ENCODE assay signal across 22 cellular contexts in the genomic region with DNA sequence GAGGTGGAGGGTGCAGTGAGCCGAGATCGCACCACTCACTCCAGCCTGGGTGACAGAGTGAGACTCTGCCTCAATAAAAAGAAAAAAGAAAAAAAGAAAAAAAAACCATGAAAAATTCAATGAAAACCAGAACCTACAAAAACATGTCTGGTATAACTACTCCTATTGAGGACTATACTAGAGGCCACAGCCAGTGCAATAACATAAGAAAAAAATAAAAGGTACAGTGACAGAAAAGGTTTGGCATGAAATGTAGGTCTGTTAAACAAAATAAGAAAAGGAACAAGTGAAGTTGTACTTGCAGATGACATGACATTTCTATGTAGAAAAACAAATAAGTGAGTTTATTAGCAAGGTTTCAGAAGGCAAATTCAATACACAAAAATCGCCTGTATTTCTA. TPM values are rescaled to one million over a fixed set of nuclear protein-coding genes. Genes with fewer than 3 reads are reported as not detected.
DNase-seq lines count a peak whose midpoint lies in the region; ATAC-seq, FAIRE-seq and TF ChIP-seq lines count a peak whose summit lies in the region.
"Had no signal": no experiment of that assay in that cellular context is flagged by ENCODE, and none has a peak within 500 bp of the region (broad histone marks: within the 10 kb centered on the region; RNA-seq: fewer than 3 reads in every experiment).

No MANE protein-coding gene starts in this region.

- H3K79me2 ChIP-seq in HepG2 (ENCODE audit: insufficient read depth, low read length) (peaks cover 76% of the 10 kb centered on the region), H1 (ENCODE audit: control insufficient read depth in 1 of 2, insufficient read depth in 2 of 2, low read length in 2 of 2) (peaks cover 7 to 84% of the 10 kb centered on the region in 2 experiments), osteoblast (ENCODE audit: insufficient read depth, low read length) (peaks cover 95% of the 10 kb centered on the region)

- no peak overlapping the region for H3K4ac ChIP-seq in H1 (replicated peaks; ENCODE audit: insufficient read length, low read depth, low read length)

- peaks cover 8% of the 10 kb centered on the region for H3K36me3 Mint-ChIP-seq in T-helper 17 cell (ENCODE audit: low read depth)

- CTCF ChIA-PET in HepG2 (lab: Yijun Ruan, JAX; ENCODE audit: low intra/inter-chr PET ratio, low total read pairs) (no interaction called here), H1 (lab: Charles Lee; ENCODE audit: partially characterized antibody) (interaction anchor here (0.7 to 1.9 kb wide), 3 partner anchors 28 to 231 kb away, joined by 3 to 6 read pairs (median 4); no protein-coding TSS in a partner anchor)

- no peak overlapping the region for H2AK5ac ChIP-seq in H1 (ENCODE audit: low read depth, low read length)

- 98% methylated on average over 3 of the region's 3 CpGs for WGBS in HepG2 (ENCODE audit: low lambda C conversion rate)
- WGBS in right lobe of liver (ENCODE audit: insufficient coverage, low coverage, low lambda C conversion rate, missing lambda C conversion rate): 100% methylated on average over 3 of the region's 3 CpGs
- WGBS in H1 (ENCODE audit: extremely low coverage in 1 of 2, insufficient coverage in 1 of 2, insufficient read length in 1 of 2, insufficient replicate concordance in 2 of 2, low coverage in 1 of 2, low lambda C conversion rate in 2 of 2, missing lambda C conversion rate in 1 of 2), 2 experiments: 97% methylated on average over 3 of the region's 3 CpGs; no CpG with 5 or more reads in 1 of the 2 experiments

- TF ChIP-seq CTCF in HepG2 (CRISPR knock-in tag; IDR thresholded peaks at IDR 0.05): no peak
- no peak for TF ChIP-seq CTCF in right lobe of liver (IDR thresholded peaks at IDR 0.05)
- TF ChIP-seq CTCF in H1 (IDR thresholded peaks at IDR 0.05; ENCODE audit: control extremely low read depth in 1 of 3, insufficient read depth in 1 of 3, low read depth in 1 of 3, low read length in 3 of 3): no peak
- no peak for TF ChIP-seq CTCF in osteoblast (IDR thresholded peaks at IDR 0.05; ENCODE audit: extremely low read depth, low read depth, low read length)
- no peak for TF ChIP-seq CTCF in foreskin keratinocyte (conservative IDR thresholded peaks at IDR 0.05)

- H2BK120ac ChIP-seq in H1 (replicated peaks; ENCODE audit: low read depth, low read length): no peak overlapping the region

- H3K4me3 ChIP-seq in HepG2 (replicated peaks in 1 of 3; ENCODE audit: insufficient read depth in 1 of 3, low read depth in 2 of 3, low read length in 3 of 3) (no peak overlapping the region), right lobe of liver (no peak overlapping the region), H1 (ENCODE audit: extremely low read depth in 1 of 4, insufficient read depth in 2 of 4, low read depth in 3 of 4, low read length in 4 of 4) (no peak overlapping the region), osteoblast (ENCODE audit: insufficient read depth, low read length) (no peak overlapping the region)
- H3K4me3 ChIP-seq: BLaER1, GM23248 had no signal

- H2AFZ ChIP-seq in HepG2 (ENCODE audit: low read length) (no peak overlapping the region), H1 (ENCODE audit: low read length) (no peak overlapping the region), osteoblast (ENCODE audit: low read length) (no peak overlapping the region)
- H2AFZ ChIP-seq: GM23248 had no signal

- TF ChIP-seq EP300 in HepG2 (IDR thresholded peaks at IDR 0.05; ENCODE audit: low read depth in 2 of 2, low read length in 2 of 2): no peak
- no peak for TF ChIP-seq EP300 in HepG2 (CRISPR knock-in tag; IDR thresholded peaks at IDR 0.05; ENCODE audit: borderline replicate concordance)
- no peak for TF ChIP-seq EP300 in H1 (IDR thresholded peaks at IDR 0.05; ENCODE audit: borderline replicate concordance in 1 of 2, low read depth in 2 of 2, low read length in 2 of 2)

- TF ChIP-seq POLR2A in HepG2 (IDR thresholded peaks at IDR 0.05; ENCODE audit: insufficient read depth in 1 of 2, low read depth in 2 of 2, low read length in 2 of 2): no peak
- TF ChIP-seq POLR2A in right lobe of liver (IDR thresholded peaks at IDR 0.05): no peak
- TF ChIP-seq POLR2A in H1 (IDR thresholded peaks at IDR 0.05; ENCODE audit: control extremely low read depth in 1 of 2, low read depth in 2 of 2, low read length in 2 of 2): no peak

- TF ChIP-seq RAD21 in HepG2 (CRISPR knock-in tag; IDR thresholded peaks at IDR 0.05) (no peak), H1 (IDR thresholded peaks at IDR 0.05 in 1 of 2, conservative IDR thresholded peaks at IDR 0.05 in 1 of 2; ENCODE audit: low read depth in 2 of 2, low read length in 2 of 2) (no peak)

- H4K8ac ChIP-seq in H1 (ENCODE audit: extremely low read depth, insufficient read depth, low read length): 0 out of 2 replicates have a peak overlapping the region, but pooled peaks have one; percentile 25

- DNase-seq in HepG2 (ENCODE audit: low spot score): no peak
- no peak for DNase-seq in right lobe of liver
- no peak for DNase-seq in T-helper 17 cell
- no peak for DNase-seq in H1 (ENCODE audit: low read depth in 1 of 2, low spot score in 2 of 2)
- DNase-seq in osteoblast (ENCODE audit: insufficient read length, low spot score, missing footprints): peak; percentile 73
- DNase-seq in foreskin keratinocyte: no peak
- DNase-seq: Caco-2; CD4-positive, CD25-positive, alpha-beta regulatory T cell; CD8-positive, alpha-beta T cell; DMS153; DND-41; GM23248; H9; HFFc6 had no signal

- no peak overlapping the region for H3K56ac ChIP-seq in H1 (replicated peaks; ENCODE audit: insufficient read length, low read depth, low read length)

- peaks cover 9% of the 10 kb centered on the region for H3K4me1 Mint-ChIP-seq in T-helper 17 cell

- no peak overlapping the region for H3K4me2 ChIP-seq in HepG2 (ENCODE audit: low read depth, low read length)
- H3K4me2 ChIP-seq in H1 (ENCODE audit: insufficient read depth in 1 of 2, low read depth in 2 of 2, low read length in 2 of 2): no peak overlapping the region
- H3K4me2 ChIP-seq in osteoblast (ENCODE audit: insufficient read depth, low read length): no peak overlapping the region
- H3K4me2 ChIP-seq: BLaER1 had no signal

- peaks cover 1 to 20% of the 10 kb centered on the region in 2 experiments; a peak in 4 of 5 replicates for H3K36me3 ChIP-seq in HepG2 (replicated peaks in 1 of 2; ENCODE audit: control insufficient read depth in 1 of 2, insufficient read depth in 2 of 2, low read length in 2 of 2)
- peaks cover 0 to 14% (median under 1%) of the 10 kb centered on the region in 4 donors for H3K36me3 ChIP-seq in right lobe of liver
- H3K36me3 ChIP-seq in H1 (ENCODE audit: control insufficient read depth in 2 of 4, insufficient read depth in 4 of 4, low read length in 3 of 4): peaks cover 0 to 23% (median 13%) of the 10 kb centered on the region in 4 experiments; a peak in 5 of 8 replicates
- peaks cover 11% of the 10 kb centered on the region for H3K36me3 ChIP-seq in osteoblast (ENCODE audit: insufficient read depth, low read length)

- no peaks in the 10 kb centered on the region for H3K27me3 Mint-ChIP-seq in T-helper 17 cell
- H3K27me3 Mint-ChIP-seq: CD4-positive, CD25-positive, alpha-beta regulatory T cell had no signal

- FAIRE-seq in HepG2 (lab: Jason Lieb, UNC) (no peak), H1 (lab: Jason Lieb, UNC) (no peak)
- FAIRE-seq: G401.6, GM12892, GM19239 had no signal

- no peak overlapping the region for H2BK5ac ChIP-seq in H1 (ENCODE audit: low read depth, low read length)

- peaks cover 17% of the 10 kb centered on the region for H3K9me3 ChIP-seq in HepG2 (ENCODE audit: low read length)
- no peaks in the 10 kb centered on the region for H3K9me3 ChIP-seq in right lobe of liver
- H3K9me3 ChIP-seq in T-helper 17 cell (ENCODE audit: control insufficient read depth, low read length, poor library complexity, severe bottlenecking): no peaks in the 10 kb centered on the region
- no peaks in the 10 kb centered on the region for H3K9me3 ChIP-seq in H1 (ENCODE audit: insufficient read depth in 2 of 2, low read depth in 1 of 2, low read length in 1 of 2)
- H3K9me3 ChIP-seq in osteoblast (ENCODE audit: low read depth, low read length): peaks cover 2% of the 10 kb centered on the region

- no peak overlapping the region for H3K4me3 Mint-ChIP-seq in T-helper 17 cell
- H3K4me3 Mint-ChIP-seq: CD8-positive, alpha-beta T cell; H9; HFFc6 had no signal

- no peaks in the 10 kb centered on the region for H3K27me3 ChIP-seq in HepG2 (ENCODE audit: control insufficient read depth in 1 of 2, insufficient read depth in 2 of 2, low read length in 2 of 2)
- no peaks in the 10 kb centered on the region for H3K27me3 ChIP-seq in right lobe of liver
- H3K27me3 ChIP-seq in H1 (replicated peaks in 1 of 4; ENCODE audit: control insufficient read depth in 3 of 4, extremely low read depth in 1 of 4, insufficient read depth in 3 of 4, low read length in 3 of 4): no peaks in the 10 kb centered on the region
- no peaks in the 10 kb centered on the region for H3K27me3 ChIP-seq in osteoblast (ENCODE audit: insufficient read depth, low read length)
- no peaks in the 10 kb centered on the region for H3K27me3 ChIP-seq in foreskin keratinocyte
- H3K27me3 ChIP-seq: BLaER1 had no signal

- H2BK20ac ChIP-seq in H1 (ENCODE audit: low read length): no peak overlapping the region

- H4K20me1 ChIP-seq in HepG2 (ENCODE audit: insufficient read depth, low read length): no peaks in the 10 kb centered on the region
- H4K20me1 ChIP-seq in H1 (replicated peaks in 1 of 2; ENCODE audit: control insufficient read depth in 1 of 2, insufficient read depth in 2 of 2, low read length in 2 of 2): peaks cover 3 to 7% of the 10 kb centered on the region in 2 experiments
- peaks cover 11% of the 10 kb centered on the region for H4K20me1 ChIP-seq in osteoblast (ENCODE audit: insufficient read depth, low read length)

- no peak overlapping the region for H3K18ac ChIP-seq in H1 (ENCODE audit: extremely low read depth, low read length)

- in situ Hi-C loops in HepG2 (cut with HindIII; ENCODE audit: extremely low pct_ligation_motif_present, low pct_unique_long_range_greater_than_20kb): no loop called here

- POLR2A ChIA-PET in HepG2 (lab: Yijun Ruan, JAX): interaction anchor here (2.7 kb wide), 1 partner anchor 9 kb away, joined by 22 read pairs; the partner anchor contains the start of gene NADK
- POLR2A ChIA-PET in H1 (lab: Charles Lee; ENCODE audit: partially characterized antibody): no interaction called here

- no peaks in the 10 kb centered on the region; the same call in 1 of the 2 replicates for H3K23me2 ChIP-seq in H1 (ENCODE audit: low read depth, low read length)

- peaks cover 38% of the 10 kb centered on the region for H3K4me1 ChIP-seq in HepG2 (ENCODE audit: insufficient read depth, low read length)
- peaks cover 0 to 38% (median 17%) of the 10 kb centered on the region in 4 donors for H3K4me1 ChIP-seq in right lobe of liver
- H3K4me1 ChIP-seq in H1 (replicated peaks in 1 of 4; ENCODE audit: control insufficient read depth in 3 of 4, insufficient read depth in 4 of 4, low read length in 3 of 4): no peaks in the 10 kb centered on the region
- H3K4me1 ChIP-seq in osteoblast (ENCODE audit: insufficient read depth, low read length): no peaks in the 10 kb centered on the region
- H3K4me1 ChIP-seq in foreskin keratinocyte: no peaks in the 10 kb centered on the region
- H3K4me1 ChIP-seq: Caco-2 had no signal

- intact Hi-C loops in HepG2 (cut with micrococcal nuclease; ENCODE audit: unreplicated experiment): no loop called here
- intact Hi-C loops in right lobe of liver (cut with DNase I): no loop called here

- peaks cover 21% of the 10 kb centered on the region for H3K79me1 ChIP-seq in H1 (ENCODE audit: low read depth, low read length)

- H3K14ac ChIP-seq in H1 (ENCODE audit: insufficient read length): no peak overlapping the region

- H3K27ac Mint-ChIP-seq in T-helper 17 cell: peak overlapping the region; percentile 70
- H3K27ac Mint-ChIP-seq: CD4-positive, CD25-positive, alpha-beta regulatory T cell; CD8-positive, alpha-beta T cell; H9; HFFc6 had no signal

- no peak overlapping the region for H3K23ac ChIP-seq in H1 (ENCODE audit: insufficient read length)

- no peak for ATAC-seq in HepG2
- ATAC-seq in right lobe of liver: no peak
- no peak for ATAC-seq in T-helper 17 cell
- ATAC-seq in GM18870 (IDR thresholded peaks at IDR 0.05; ENCODE audit: unreplicated experiment): no peak
- ATAC-seq in foreskin keratinocyte: no peak
- no peak for ATAC-seq in HG03039 (IDR thresholded peaks at IDR 0.05; ENCODE audit: unreplicated experiment)
- ATAC-seq: CD8-positive, alpha-beta T cell; HCT116 had no signal

- no peak overlapping the region for H4K5ac ChIP-seq in H1 (ENCODE audit: insufficient read length, low read depth, low read length)

- no peak overlapping the region for H2BK15ac ChIP-seq in H1 (ENCODE audit: low read length)

- no TSS peak for BruUV-seq in HepG2 (replicated peaks; lab: Mats Ljungman, UMichigan)

- H2BK12ac ChIP-seq in H1 (ENCODE audit: low read depth, low read length): no peak overlapping the region

- H3K27ac ChIP-seq in HepG2 (ENCODE audit: extremely low read length, insufficient read depth, low read length) (peak overlapping the region; percentile 83), right lobe of liver (no peak overlapping the region), H1 (ENCODE audit: low read depth, low read length) (no peak overlapping the region), osteoblast (ENCODE audit: low read depth, low read length) (no peak overlapping the region), foreskin keratinocyte (no peak overlapping the region)
- H3K27ac ChIP-seq: BLaER1, C4-2B, GM23248 had no signal

- no peak overlapping the region for H4K91ac ChIP-seq in H1 (replicated peaks; ENCODE audit: insufficient read length, low read length)

- H3K9ac ChIP-seq in HepG2 (ENCODE audit: insufficient read depth, low read depth, low read length) (no peak overlapping the region), H1 (replicated peaks in 1 of 4; ENCODE audit: extremely low read depth in 1 of 4, low read depth in 3 of 4, low read length in 3 of 4) (no peak overlapping the region)
- H3K9ac ChIP-seq: BLaER1, GM23248 had no signal

RNA-seq across cellular contexts. Expression of gene NADK, which starts 8.2 kb away (rescaled TPM):
- 47.6 and 60.1 TPM in 2 replicates for total RNA-seq in HepG2 (2016; rRNA removed; fragmentation: Illumina TruSeq; extraction: Trizol)
- total RNA-seq in HepG2 (2016; cell fraction: cytosol; rRNA removed; fragmentation: Illumina TruSeq; extraction: Trizol; ENCODE audit: low read depth): 29.8 and 30.8 TPM in 2 replicates
- total RNA-seq in HepG2 (2016; cell fraction: insoluble cytoplasmic fraction; rRNA removed; fragmentation: Illumina TruSeq; extraction: Trizol): 38.7 and 62.4 TPM in 2 replicates
- 61.8 and 69.8 TPM in 2 replicates for total RNA-seq in HepG2 (2016; cell fraction: membrane; rRNA removed; fragmentation: Illumina TruSeq; extraction: Trizol)
- 56.0 and 58.2 TPM in 2 replicates for total RNA-seq in HepG2 (2016; cell fraction: nucleus; rRNA removed; fragmentation: Illumina TruSeq; extraction: Trizol)
- polyA plus RNA-seq in HepG2 (2011; rRNA removed): 56.6 and 74.9 TPM in 2 replicates
- 44.7 and 49.3 TPM in 2 replicates for polyA plus RNA-seq in HepG2 (2011; cell fraction: cytosol; rRNA removed)
- 195 and 220 TPM in 2 replicates for polyA plus RNA-seq in HepG2 (2011; cell fraction: nucleus; rRNA removed)
- 34.7 and 51.8 TPM in 2 replicates for polyA plus RNA-seq in HepG2 (2012)
- polyA plus RNA-seq in HepG2 (2016; cell fraction: cytosol; fragmentation: Illumina TruSeq; extraction: Trizol; ENCODE audit: low read depth): 30.4 and 32.6 TPM in 2 replicates
- polyA plus RNA-seq in HepG2 (2016; cell fraction: insoluble cytoplasmic fraction; fragmentation: Illumina TruSeq; extraction: Trizol; ENCODE audit: low read depth): 44.6 and 56.1 TPM in 2 replicates
- 62.4 and 63.0 TPM in 2 replicates for polyA plus RNA-seq in HepG2 (2016; cell fraction: membrane; fragmentation: Illumina TruSeq; extraction: Trizol; ENCODE audit: low read depth)
- 149 and 161 TPM in 2 replicates for polyA plus RNA-seq in HepG2 (2016; cell fraction: nucleus; fragmentation: Illumina TruSeq; extraction: Trizol; ENCODE audit: insufficient read depth, low read depth)
- polyA minus RNA-seq in HepG2 (2011; rRNA and poly(A)+ RNA removed; ENCODE audit: low replicate concordance): 59.5 and 61.8 TPM in 2 replicates
- polyA minus RNA-seq in HepG2 (2011; cell fraction: cytosol; rRNA and poly(A)+ RNA removed): 27.9 and 28.0 TPM in 2 replicates
- polyA minus RNA-seq in HepG2 (2011; cell fraction: nucleus; rRNA and poly(A)+ RNA removed): 37.6 and 42.4 TPM in 2 replicates
- 100 to 1,000 TPM in 3 of 6 experiments, 10 to 100 TPM in 3; 80.3 to 143 (median 100) TPM for total RNA-seq in right lobe of liver
- 10 to 100 TPM; 54.8 to 61.5 TPM for total RNA-seq in T-helper 17 cell
- 80.1 and 89.7 TPM in 2 replicates for total RNA-seq in H1 (2021; fragmentation: NEBNext Ultra II Directional; extraction: Animal tissue kit (Norgen Biotek cat#: 25700))
- 78.0 and 105 TPM in 2 replicates for polyA plus RNA-seq in H1 (2011; rRNA removed)
- 93.5 TPM for polyA plus RNA-seq in H1 (2011; cell fraction: cytosol; rRNA removed)
- polyA plus RNA-seq in H1 (2011; cell fraction: nucleus; rRNA removed): 230 TPM
- 68.6 to 97.3 TPM (median 83.2 TPM) in 4 replicates for polyA plus RNA-seq in H1 (2012, experiment 1 of 2)
- polyA plus RNA-seq in H1 (2012, experiment 2 of 2): 59.0 TPM
- 44.9 TPM for polyA plus RNA-seq in H1 (2013, experiment 1 of 2)
- 41.0 TPM for polyA plus RNA-seq in H1 (2013, experiment 2 of 2)
- 37.6 and 56.0 TPM in 2 replicates for polyA minus RNA-seq in H1 (2011; rRNA and poly(A)+ RNA removed)
- polyA minus RNA-seq in H1 (2011; cell fraction: cytosol; rRNA and poly(A)+ RNA removed): 57.0 TPM
- polyA minus RNA-seq in H1 (2011; cell fraction: nucleus; rRNA and poly(A)+ RNA removed): 65.2 TPM
- 43.9 and 45.6 TPM in 2 replicates for total RNA-seq in osteoblast
- 50.8 and 56.3 TPM in 2 replicates for total RNA-seq in foreskin keratinocyte
- polyA plus RNA-seq in foreskin keratinocyte: 35.1 and 42.0 TPM in 2 replicates

RNA-seq across cellular contexts. Expression of gene CDK11A, which starts 45.9 kb away (rescaled TPM):
- total RNA-seq in HepG2 (2016; rRNA removed; fragmentation: Illumina TruSeq; extraction: Trizol) (4.7 and 17.9 TPM in 2 replicates), right lobe of liver (10 to 100 TPM in 4 of 6 experiments, 1 to 10 TPM in 2; 8.4 to 25.2 (median 11.0) TPM), T-helper 17 cell (100 to 1,000 TPM; 218 to 232 TPM), osteoblast (19.4 and 22.1 TPM in 2 replicates), foreskin keratinocyte (9.8 and 19.5 TPM in 2 replicates)
- total RNA-seq in HepG2 (2016; cell fraction: cytosol; rRNA removed; fragmentation: Illumina TruSeq; extraction: Trizol; ENCODE audit: low read depth): 26.1 and 31.2 TPM in 2 replicates
- 4.9 and 21.2 TPM in 2 replicates for total RNA-seq in HepG2 (2016; cell fraction: insoluble cytoplasmic fraction; rRNA removed; fragmentation: Illumina TruSeq; extraction: Trizol)
- 6.7 TPM in 2 replicates for total RNA-seq in HepG2 (2016; cell fraction: membrane; rRNA removed; fragmentation: Illumina TruSeq; extraction: Trizol)
- 29.5 and 30.0 TPM in 2 replicates for total RNA-seq in HepG2 (2016; cell fraction: nucleus; rRNA removed; fragmentation: Illumina TruSeq; extraction: Trizol)
- polyA plus RNA-seq in HepG2 (2011; rRNA removed) (11.2 and 14.2 TPM in 2 replicates), H1 (2011; rRNA removed) (15.0 and 38.8 TPM in 2 replicates), foreskin keratinocyte (13.0 and 25.8 TPM in 2 replicates)
- 2.1 and 5.1 TPM in 2 replicates for polyA plus RNA-seq in HepG2 (2011; cell fraction: cytosol; rRNA removed)
- 158 and 182 TPM in 2 replicates for polyA plus RNA-seq in HepG2 (2011; cell fraction: nucleus; rRNA removed)
- 22.5 and 32.0 TPM in 2 replicates for polyA plus RNA-seq in HepG2 (2012)
- 3.1 and 4.1 TPM in 2 replicates for polyA plus RNA-seq in HepG2 (2016; cell fraction: cytosol; fragmentation: Illumina TruSeq; extraction: Trizol; ENCODE audit: low read depth)
- polyA plus RNA-seq in HepG2 (2016; cell fraction: insoluble cytoplasmic fraction; fragmentation: Illumina TruSeq; extraction: Trizol; ENCODE audit: low read depth): 7.1 and 9.9 TPM in 2 replicates
- polyA plus RNA-seq in HepG2 (2016; cell fraction: membrane; fragmentation: Illumina TruSeq; extraction: Trizol; ENCODE audit: low read depth): 3.9 and 4.2 TPM in 2 replicates
- 134 and 148 TPM in 2 replicates for polyA plus RNA-seq in HepG2 (2016; cell fraction: nucleus; fragmentation: Illumina TruSeq; extraction: Trizol; ENCODE audit: insufficient read depth, low read depth)
- polyA minus RNA-seq in HepG2 (2011; rRNA and poly(A)+ RNA removed; ENCODE audit: low replicate concordance): 8.3 and 9.0 TPM in 2 replicates
- 64.2 and 65.9 TPM in 2 replicates for polyA minus RNA-seq in HepG2 (2011; cell fraction: cytosol; rRNA and poly(A)+ RNA removed)
- 24.2 and 24.7 TPM in 2 replicates for polyA minus RNA-seq in HepG2 (2011; cell fraction: nucleus; rRNA and poly(A)+ RNA removed)
- total RNA-seq in H1 (2021; fragmentation: NEBNext Ultra II Directional; extraction: Animal tissue kit (Norgen Biotek cat#: 25700)): 45.6 and 45.7 TPM in 2 replicates
- 15.5 TPM for polyA plus RNA-seq in H1 (2011; cell fraction: cytosol; rRNA removed)
- 150 TPM for polyA plus RNA-seq in H1 (2011; cell fraction: nucleus; rRNA removed)
- polyA plus RNA-seq in H1 (2012, experiment 1 of 2): 40.9 to 51.5 TPM (median 46.7 TPM) in 4 replicates
- 15.0 TPM for polyA plus RNA-seq in H1 (2012, experiment 2 of 2)
- polyA plus RNA-seq in H1 (2013, experiment 1 of 2): 33.1 TPM
- polyA plus RNA-seq in H1 (2013, experiment 2 of 2): 28.8 TPM
- polyA minus RNA-seq in H1 (2011; rRNA and poly(A)+ RNA removed): 5.0 and 9.8 TPM in 2 replicates
- 72.5 TPM for polyA minus RNA-seq in H1 (2011; cell fraction: cytosol; rRNA and poly(A)+ RNA removed)
- 26.2 TPM for polyA minus RNA-seq in H1 (2011; cell fraction: nucleus; rRNA and poly(A)+ RNA removed)
